ENCODE assay signal across 16 cellular contexts in genomic region chr6:157668690-157669089, GRCh38.
"Had no signal": no experiment of that assay in that cellular context is flagged by ENCODE, and none has a peak within 500 bp of the region (broad histone marks: within the 10 kb centered on the region; RNA-seq: fewer than 3 reads in every experiment).

No MANE protein-coding gene starts in this region.

- H3K27me3 ChIP-seq: dorsolateral prefrontal cortex, neutrophil, testis had no signal

- H3K9me3 ChIP-seq: mucosa of descending colon, neutrophil, SK-N-SH, testis had no signal

- H3K36me3 ChIP-seq: neutrophil had no signal

- H3K4me3 ChIP-seq: mucosa of descending colon, smooth muscle cell, testis had no signal

- H3K27ac ChIP-seq: neutrophil, parathyroid adenoma, VCaP had no signal

- ATAC-seq: mucosa of descending colon; naive thymus-derived CD8-positive, alpha-beta T cell had no signal

- DNase-seq: activated CD4-positive, alpha-beta T cell treated with anti-CD3 and anti-CD28 coated beads for 1 hour; dorsolateral prefrontal cortex; glutamatergic neuron; kidney glomerular epithelial cell; mucosa of descending colon; naive thymus-derived CD8-positive, alpha-beta T cell; SK-N-SH; stimulated activated CD4-positive, alpha-beta T cell treated with anti-CD3 and anti-CD28 coated beads, Interleukin-4, amount 100 ng/mL, for 4 hours; stimulated activated CD8-positive, alpha-beta memory T cell treated with anti-CD3 and anti-CD28 coated beads, Interleukin-4, amount 100 ng/mL, for 48 hours; T-helper 1 cell; T1000; testis had no signal

- H3K9ac ChIP-seq: parathyroid adenoma, SK-N-SH had no signal

- H3K4me1 ChIP-seq: parathyroid adenoma had no signal
